In the genomic region with DNA sequence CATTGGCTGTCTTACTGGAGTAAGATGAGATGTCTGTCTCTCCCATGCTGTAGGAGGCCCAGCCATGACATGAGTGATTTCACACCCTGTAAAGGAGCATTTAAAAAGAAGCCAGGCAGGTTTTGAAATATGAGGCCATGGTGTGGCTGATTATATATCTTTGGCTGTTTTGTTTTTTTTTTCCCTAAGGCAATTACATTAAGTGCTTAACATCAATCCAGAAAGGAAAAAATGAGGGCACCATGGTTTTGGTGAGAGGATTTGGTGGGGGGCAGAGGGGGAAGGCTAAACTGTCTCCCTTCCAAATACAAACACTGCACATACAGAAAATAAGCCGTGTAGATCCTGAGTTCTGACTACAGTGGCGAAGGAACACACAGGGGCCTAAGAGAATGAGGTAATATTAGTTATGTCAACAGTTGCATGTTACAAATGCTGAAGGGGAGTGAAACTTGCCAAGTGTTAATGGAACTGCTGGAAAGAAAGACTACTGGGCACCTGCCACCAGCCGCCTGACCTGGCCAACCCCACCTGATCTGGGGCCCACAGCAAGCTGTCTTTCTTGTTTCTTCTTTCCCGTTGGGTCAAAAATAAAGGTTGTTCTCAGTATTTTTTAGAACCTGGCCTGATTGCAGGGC, we compare ENCODE assay signal across 10 cellular contexts.
DNase-seq lines count a peak whose midpoint lies in the region; ATAC-seq, FAIRE-seq and TF ChIP-seq lines count a peak whose summit lies in the region.
"Had no signal": no experiment of that assay in that cellular context is flagged by ENCODE, and none has a peak within 500 bp of the region (broad histone marks: within the 10 kb centered on the region; RNA-seq: fewer than 3 reads in every experiment).

No MANE protein-coding gene starts in this region.

- no peak overlapping the region for H4K8ac ChIP-seq in H9 (replicated peaks; ENCODE audit: insufficient read length, low read depth, low read length)

- H3K4me2 ChIP-seq in A549 (no peak overlapping the region), astrocyte (ENCODE audit: low read length) (peak overlapping the region; percentile 78), H9 (ENCODE audit: insufficient read depth, insufficient read length, low read length) (no peak overlapping the region)

- ATAC-seq in A549: no peak
- ATAC-seq in HG02588 (IDR thresholded peaks at IDR 0.05; ENCODE audit: unreplicated experiment): no peak

- H3K4me3 ChIP-seq in A549 (no peak overlapping the region), astrocyte (ENCODE audit: insufficient read depth, low read depth, low read length) (no peak overlapping the region)

- 68% methylated on average over 4 of the region's 4 CpGs for WGBS in A549 (ENCODE audit: missing lambda C conversion rate)
- WGBS in H9 (ENCODE audit: extremely low coverage, insufficient read length, low lambda C conversion rate): no CpG with 5 or more reads among the region's 4 CpGs

- no peak for TF ChIP-seq POLR2A in A549 (IDR thresholded peaks at IDR 0.05; ENCODE audit: low read length)

- no peak for FAIRE-seq in A549 (lab: Jason Lieb, UNC)
- no peak for FAIRE-seq in astrocyte (lab: Jason Lieb, UNC)

- H3K23ac ChIP-seq in H9 (ENCODE audit: insufficient read length, low read depth, low read length): no peak overlapping the region

- no peak overlapping the region for H3K56ac ChIP-seq in H9 (ENCODE audit: insufficient read length, low read depth, low read length)

- no peak overlapping the region for H2BK15ac ChIP-seq in H9 (ENCODE audit: low read depth, low read length)

- peaks cover 49% of the 10 kb centered on the region for H3K4me1 Mint-ChIP-seq in astrocyte (ENCODE audit: low read depth, unreplicated experiment)
- peaks cover 62% of the 10 kb centered on the region for H3K4me1 Mint-ChIP-seq in mesothelial cell of epicardium
- peaks cover 18 to 29% of the 10 kb centered on the region in 2 experiments for H3K4me1 Mint-ChIP-seq in H9

- DNase-seq in A549 (ENCODE audit: low read depth in 1 of 2, low spot score in 1 of 2) (no peak), NCI-H1417 treated with DMSO at 0.1 percent for 48 hours (lab: John Stamatoyannopoulos, UW) (peak; percentile 19), astrocyte (ENCODE audit: low read depth) (peak; percentile 50), mesothelial cell of epicardium (ENCODE audit: low spot score in 2 of 2, unreplicated experiment in 2 of 2) (no peak), H9 (no peak), occipital lobe (lab: John Stamatoyannopoulos, UW) (no peak), HPDE6-E6E7 (ENCODE audit: extremely low spot score) (no peak)
- DNase-seq: activated gamma-delta T cell, AML-193 had no signal

- no peak overlapping the region for H3K18ac ChIP-seq in H9 (ENCODE audit: insufficient read length, low read depth, low read length)

- H3K79me2 ChIP-seq in astrocyte (ENCODE audit: insufficient read depth, low read length): no peaks in the 10 kb centered on the region
- H3K79me2 ChIP-seq in H9 (ENCODE audit: insufficient read depth, low read length): no peaks in the 10 kb centered on the region

- H3K27ac Mint-ChIP-seq in astrocyte (ENCODE audit: unreplicated experiment): peak overlapping the region; percentile 92
- H3K27ac Mint-ChIP-seq in mesothelial cell of epicardium: peak overlapping the region; percentile 70
- H3K27ac Mint-ChIP-seq in H9: no peak overlapping the region; a peak in 1 of 7 replicates

- POLR2A ChIA-PET in A549 (lab: Yijun Ruan, JAX): no interaction called here

- H3K4ac ChIP-seq in H9 (ENCODE audit: low read depth, low read length): no peak overlapping the region

- H3K23me2 ChIP-seq in H9 (ENCODE audit: insufficient read length, low read depth, low read length, poor library complexity, severe bottlenecking): no peaks in the 10 kb centered on the region

- H4K91ac ChIP-seq in H9 (ENCODE audit: insufficient read length, low read depth, low read length): no peak overlapping the region

- no peaks in the 10 kb centered on the region for H3K79me1 ChIP-seq in H9 (ENCODE audit: insufficient read depth, low read depth, low read length, poor library complexity, severe bottlenecking)

- no peak overlapping the region for H3T11ph ChIP-seq in H9 (ENCODE audit: low read length)

- TF ChIP-seq CTCF in A549 (IDR thresholded peaks at IDR 0.05) (no peak), astrocyte (IDR thresholded peaks at IDR 0.05; ENCODE audit: insufficient read depth, low read depth, low read length) (no peak), mesothelial cell of epicardium (IDR thresholded peaks at IDR 0.05; ENCODE audit: unreplicated experiment) (no peak), H9 (conservative IDR thresholded peaks at IDR 0.05) (no peak)

- peaks cover 37% of the 10 kb centered on the region for H3K4me1 ChIP-seq in A549
- peaks cover 57% of the 10 kb centered on the region for H3K4me1 ChIP-seq in astrocyte (ENCODE audit: insufficient read depth, low read length)
- no peaks in the 10 kb centered on the region for H3K4me1 ChIP-seq in H9 (ENCODE audit: insufficient read depth, low read length)

- H3K14ac ChIP-seq in H9 (ENCODE audit: insufficient read depth, low read length): no peak overlapping the region

- no peaks in the 10 kb centered on the region for H3K36me3 ChIP-seq in astrocyte (ENCODE audit: insufficient read depth, low read length)

- peaks cover 3% of the 10 kb centered on the region for H3K36me3 Mint-ChIP-seq in astrocyte (ENCODE audit: low read depth, unreplicated experiment)
- no peaks in the 10 kb centered on the region for H3K36me3 Mint-ChIP-seq in mesothelial cell of epicardium
- no peaks in the 10 kb centered on the region; a peak in 1 of 7 replicates for H3K36me3 Mint-ChIP-seq in H9 (ENCODE audit: insufficient read depth in 1 of 3, low read depth in 3 of 3)

- H3K27me3 ChIP-seq in astrocyte (ENCODE audit: insufficient read depth, low read length) (no peaks in the 10 kb centered on the region), H9 (ENCODE audit: insufficient read depth, low read length) (no peaks in the 10 kb centered on the region)

- H3K9me3 ChIP-seq in A549: no peaks in the 10 kb centered on the region
- H3K9me3 ChIP-seq in astrocyte (ENCODE audit: insufficient read depth, low read depth, low read length): no peaks in the 10 kb centered on the region
- no peaks in the 10 kb centered on the region for H3K9me3 ChIP-seq in H9 (ENCODE audit: control insufficient read depth, low read depth, low read length)

- H2BK120ac ChIP-seq in H9 (ENCODE audit: low read depth, low read length, poor library complexity, severe bottlenecking): no peak overlapping the region

- H4K20me1 ChIP-seq in astrocyte (ENCODE audit: insufficient read depth, low read length) (no peaks in the 10 kb centered on the region), H9 (ENCODE audit: control insufficient read depth, insufficient read depth, insufficient read length) (no peaks in the 10 kb centered on the region)

- H2AFZ ChIP-seq in astrocyte (ENCODE audit: low read depth, low read length): peak overlapping the region; percentile 56
- no peak overlapping the region for H2AFZ ChIP-seq in H9 (ENCODE audit: low read length)

- H2BK5ac ChIP-seq in H9 (ENCODE audit: insufficient read length, low read length): no peak overlapping the region

- H3K27me3 Mint-ChIP-seq in astrocyte (ENCODE audit: low read depth, unreplicated experiment) (no peaks in the 10 kb centered on the region), mesothelial cell of epicardium (ENCODE audit: low read depth) (no peaks in the 10 kb centered on the region), H9 (ENCODE audit: low read depth) (peaks cover 3% of the 10 kb centered on the region; the same call in 1 of the 2 replicates)

- H2BK20ac ChIP-seq in H9 (ENCODE audit: low read depth, low read length, poor library complexity, severe bottlenecking): no peak overlapping the region

- H3K9ac ChIP-seq in astrocyte (ENCODE audit: low read length) (peak overlapping the region; percentile 76), H9 (ENCODE audit: extremely low read depth, insufficient read length, low read length) (no peak overlapping the region)

- H3K4me3 Mint-ChIP-seq in astrocyte (ENCODE audit: unreplicated experiment): no peak overlapping the region
- no peak overlapping the region for H3K4me3 Mint-ChIP-seq in mesothelial cell of epicardium
- H3K4me3 Mint-ChIP-seq in H9: no peak overlapping the region

- H3K9me3 Mint-ChIP-seq in astrocyte (ENCODE audit: unreplicated experiment): no peaks in the 10 kb centered on the region
- H3K9me3 Mint-ChIP-seq in mesothelial cell of epicardium: no peaks in the 10 kb centered on the region
- H3K9me3 Mint-ChIP-seq in H9: no peaks in the 10 kb centered on the region

- H4K5ac ChIP-seq in H9 (ENCODE audit: insufficient read length, low read depth, low read length): no peak overlapping the region

- no peak overlapping the region for H2AK5ac ChIP-seq in H9 (ENCODE audit: insufficient read length, low read length)

- H3K27ac ChIP-seq in A549 (peak overlapping the region; percentile 48 to 79; a peak in 5 of 6 replicates), astrocyte (ENCODE audit: low read depth, low read length) (peak overlapping the region; percentile 89), H9 (ENCODE audit: insufficient read length, low read depth, low read length) (no peak overlapping the region)

- CTCF ChIA-PET in A549 (lab: Yijun Ruan, JAX): interaction anchor here (0.7 to 1.4 kb wide), 3 partner anchors 23 to 102 kb away, joined by 3 read pairs; no protein-coding TSS in a partner anchor

- TF ChIP-seq RAD21 in A549 (conservative IDR thresholded peaks at IDR 0.05 in 1 of 2, IDR thresholded peaks at IDR 0.05 in 1 of 2): no peak

- no peak overlapping the region for H2BK12ac ChIP-seq in H9 (ENCODE audit: insufficient read length, low read depth, low read length)

- TF ChIP-seq EP300 in A549 (IDR thresholded peaks at IDR 0.05): no peak

TF ChIP-seq in A549, 52 proteins besides CTCF, POLR2A, EP300 and RAD21 (continues in another document):
- TF ChIP-seq, protein P1, sequence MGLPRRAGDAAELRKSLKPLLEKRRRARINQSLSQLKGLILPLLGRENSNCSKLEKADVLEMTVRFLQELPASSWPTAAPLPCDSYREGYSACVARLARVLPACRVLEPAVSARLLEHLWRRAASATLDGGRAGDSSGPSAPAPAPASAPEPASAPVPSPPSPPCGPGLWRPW (IDR thresholded peaks at IDR 0.05): no peak
- TF ChIP-seq MAFK (IDR thresholded peaks at IDR 0.05; ENCODE audit: partially characterized antibody) (no peak), ZFP36 (IDR thresholded peaks at IDR 0.05; ENCODE audit: borderline replicate concordance, partially characterized antibody) (no peak), CEBPB (IDR thresholded peaks at IDR 0.05) (no peak)

Comparison
In these comparisons a context has a peak if more than half of its experiments do, and no peak if none do; other contexts are left out.
1. DNase-seq: peak in NCI-H1417 treated with DMSO at 0.1 percent for 48 hours (single experiment) and astrocyte (single experiment); none in A549 (0 of 2), mesothelial cell of epicardium (0 of 2), H9 (single experiment), occipital lobe (single experiment) and HPDE6-E6E7 (single experiment).
2. H3K27ac Mint-ChIP-seq: peak in astrocyte (single experiment) and mesothelial cell of epicardium (single experiment); none in H9 (0 of 3).